Comparison of ENCODE assay signal across 1 cellular context in the genomic region with DNA sequence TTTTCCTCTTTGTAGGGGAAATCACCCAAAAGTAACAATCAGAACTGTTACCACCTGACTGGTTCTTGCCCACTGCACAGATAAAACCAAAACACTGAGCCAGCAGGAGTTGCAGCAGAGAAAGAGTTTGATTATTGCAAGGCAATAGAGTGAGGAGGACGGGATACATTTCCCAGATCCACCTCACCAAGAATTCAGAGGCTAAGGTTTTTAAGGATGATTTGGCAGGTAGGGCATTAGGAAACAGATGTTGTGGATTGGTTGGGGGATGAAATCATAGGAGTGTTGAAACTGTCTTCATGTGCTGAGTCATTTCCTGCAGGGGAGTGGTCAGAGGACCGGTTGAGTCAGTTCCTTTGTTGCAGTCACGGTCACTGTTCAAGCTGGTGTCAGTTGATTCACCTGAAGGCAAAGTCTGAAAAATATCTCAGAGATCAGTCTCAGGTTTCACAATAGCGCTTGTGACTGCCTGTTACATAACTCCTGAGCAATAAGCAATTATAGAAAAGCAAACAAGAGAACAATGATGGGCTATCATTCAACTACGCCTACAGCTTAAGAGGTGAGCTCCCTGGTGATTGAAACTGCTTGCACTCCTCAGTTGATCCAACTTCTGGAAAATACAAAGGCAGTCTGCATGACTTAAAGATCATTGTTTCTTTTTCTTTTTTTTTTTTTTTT.
TF ChIP-seq lines count a peak whose summit lies in the region.

No MANE protein-coding gene starts in this region.

TF ChIP-seq in K562, 482 proteins besides CTCF, POLR2A, EP300 and RAD21 (continued from another document and continues in another):
- TF ChIP-seq, protein P1, sequence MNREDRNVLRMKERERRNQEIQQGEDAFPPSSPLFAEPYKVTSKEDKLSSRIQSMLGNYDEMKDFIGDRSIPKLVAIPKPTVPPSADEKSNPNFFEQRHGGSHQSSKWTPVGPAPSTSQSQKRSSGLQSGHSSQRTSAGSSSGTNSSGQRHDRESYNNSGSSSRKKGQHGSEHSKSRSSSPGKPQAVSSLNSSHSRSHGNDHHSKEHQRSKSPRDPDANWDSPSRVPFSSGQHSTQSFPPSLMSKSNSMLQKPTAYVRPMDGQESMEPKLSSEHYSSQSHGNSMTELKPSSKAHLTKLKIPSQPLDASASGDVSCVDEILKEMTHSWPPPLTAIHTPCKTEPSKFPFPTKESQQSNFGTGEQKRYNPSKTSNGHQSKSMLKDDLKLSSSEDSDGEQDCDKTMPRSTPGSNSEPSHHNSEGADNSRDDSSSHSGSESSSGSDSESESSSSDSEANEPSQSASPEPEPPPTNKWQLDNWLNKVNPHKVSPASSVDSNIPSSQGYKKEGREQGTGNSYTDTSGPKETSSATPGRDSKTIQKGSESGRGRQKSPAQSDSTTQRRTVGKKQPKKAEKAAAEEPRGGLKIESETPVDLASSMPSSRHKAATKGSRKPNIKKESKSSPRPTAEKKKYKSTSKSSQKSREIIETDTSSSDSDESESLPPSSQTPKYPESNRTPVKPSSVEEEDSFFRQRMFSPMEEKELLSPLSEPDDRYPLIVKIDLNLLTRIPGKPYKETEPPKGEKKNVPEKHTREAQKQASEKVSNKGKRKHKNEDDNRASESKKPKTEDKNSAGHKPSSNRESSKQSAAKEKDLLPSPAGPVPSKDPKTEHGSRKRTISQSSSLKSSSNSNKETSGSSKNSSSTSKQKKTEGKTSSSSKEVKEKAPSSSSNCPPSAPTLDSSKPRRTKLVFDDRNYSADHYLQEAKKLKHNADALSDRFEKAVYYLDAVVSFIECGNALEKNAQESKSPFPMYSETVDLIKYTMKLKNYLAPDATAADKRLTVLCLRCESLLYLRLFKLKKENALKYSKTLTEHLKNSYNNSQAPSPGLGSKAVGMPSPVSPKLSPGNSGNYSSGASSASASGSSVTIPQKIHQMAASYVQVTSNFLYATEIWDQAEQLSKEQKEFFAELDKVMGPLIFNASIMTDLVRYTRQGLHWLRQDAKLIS (CRISPR knock-in tag; IDR thresholded peaks at IDR 0.05): no peak
- TF ChIP-seq GTF2E2 (tag; IDR thresholded peaks at IDR 0.05) (no peak), ZNF431 (CRISPR knock-in tag; IDR thresholded peaks at IDR 0.05) (no peak; the same call in 1 of the 2 replicates), SNAPC5 (CRISPR knock-in tag; IDR thresholded peaks at IDR 0.05) (no peak), KDM4B (IDR thresholded peaks at IDR 0.05; ENCODE audit: borderline replicate concordance in 2 of 2, low read depth in 1 of 2) (no peak), ZNF175 (CRISPR knock-in tag; IDR thresholded peaks at IDR 0.05; ENCODE audit: low read depth) (peak; percentile 86), SAFB (IDR thresholded peaks at IDR 0.05; ENCODE audit: borderline replicate concordance, low read depth, low read length) (no peak), TBP (optimal IDR thresholded peaks at IDR 0.05; ENCODE audit: low read depth, low read length) (no peak), RBM34 (IDR thresholded peaks at IDR 0.05; ENCODE audit: borderline replicate concordance, insufficient read depth, low read length) (no peak), CBX5 (IDR thresholded peaks at IDR 0.05; ENCODE audit: borderline replicate concordance, low read depth) (peak; percentile 95), JUN (IDR thresholded peaks at IDR 0.05; ENCODE audit: borderline replicate concordance, low read depth, low read length) (peak; percentile 98), JUN (CRISPR knock-in tag; IDR thresholded peaks at IDR 0.05; ENCODE audit: borderline replicate concordance) (peak; percentile 89; the same call in 1 of the 2 replicates), KLF1 (tag; IDR thresholded peaks at IDR 0.05) (no peak), CBFA2T3 (IDR thresholded peaks at IDR 0.05) (peak; percentile 93), GTF2F1 (IDR thresholded peaks at IDR 0.05; ENCODE audit: low read depth, low read length) (no peak), ZHX1 (conservative IDR thresholded peaks at IDR 0.05; ENCODE audit: low read length) (no peak), CC2D1A (IDR thresholded peaks at IDR 0.05) (peak; percentile 87), SMARCA5 (IDR thresholded peaks at IDR 0.05) (no peak), MECOM (CRISPR knock-in tag; IDR thresholded peaks at IDR 0.05) (no peak), ZNF253 (CRISPR knock-in tag; conservative IDR thresholded peaks at IDR 0.05) (no peak), HNRNPLL (IDR thresholded peaks at IDR 0.05; ENCODE audit: low read depth, low read length, poor library complexity, severe bottlenecking) (no peak), MTF1 (CRISPR knock-in tag; IDR thresholded peaks at IDR 0.05; ENCODE audit: borderline replicate concordance) (no peak), HMGN3 (IDR thresholded peaks at IDR 0.05; ENCODE audit: borderline replicate concordance, extremely low read depth, insufficient read length, low read depth, low read length) (peak; percentile 68), ZFP1 (CRISPR knock-in tag; IDR thresholded peaks at IDR 0.05) (no peak), RERE (CRISPR knock-in tag; IDR thresholded peaks at IDR 0.05; ENCODE audit: borderline replicate concordance) (no peak), FOXA3 (CRISPR knock-in tag; conservative IDR thresholded peaks at IDR 0.05 in 1 of 2, IDR thresholded peaks at IDR 0.05 in 1 of 2) (peak; percentile 96 to 97), NR2C2 (CRISPR knock-in tag; IDR thresholded peaks at IDR 0.05) (no peak), NR2C2 (tag; IDR thresholded peaks at IDR 0.05) (peak; percentile 19; the same call in 1 of the 2 replicates), RBM25 (IDR thresholded peaks at IDR 0.05; ENCODE audit: low read depth, low read length, severe bottlenecking) (no peak), BRF1 (IDR thresholded peaks at IDR 0.05; ENCODE audit: borderline replicate concordance, extremely low read depth, insufficient read length) (no peak), E4F1 (CRISPR knock-in tag; IDR thresholded peaks at IDR 0.05; ENCODE audit: borderline replicate concordance) (no peak), U2AF2 (optimal IDR thresholded peaks at IDR 0.05; ENCODE audit: low read depth, low read length) (no peak), NUFIP1 (IDR thresholded peaks at IDR 0.05; ENCODE audit: partially characterized antibody) (no peak), ZNF23 (CRISPR knock-in tag; IDR thresholded peaks at IDR 0.05) (no peak), MYNN (IDR thresholded peaks at IDR 0.05) (0 out of 2 replicates have a peak, but pooled peaks have one; percentile 23), MYNN (CRISPR knock-in tag; IDR thresholded peaks at IDR 0.05) (no peak), RBM17 (IDR thresholded peaks at IDR 0.05; ENCODE audit: borderline replicate concordance, low read depth, low read length) (no peak), CREBBP (IDR thresholded peaks at IDR 0.05; ENCODE audit: low read depth, low read length) (no peak), FOXM1 (IDR thresholded peaks at IDR 0.05; ENCODE audit: low read depth) (peak; percentile 89), FOXM1 (CRISPR knock-in tag; IDR thresholded peaks at IDR 0.05; ENCODE audit: low read depth) (no peak), ZNF41 (CRISPR knock-in tag; conservative IDR thresholded peaks at IDR 0.05) (no peak), ZNF232 (CRISPR knock-in tag; IDR thresholded peaks at IDR 0.05) (no peak), RBM22 (IDR thresholded peaks at IDR 0.05; ENCODE audit: low read depth, low read length, poor library complexity, severe bottlenecking) (no peak)
- TF ChIP-seq, protein P2, sequence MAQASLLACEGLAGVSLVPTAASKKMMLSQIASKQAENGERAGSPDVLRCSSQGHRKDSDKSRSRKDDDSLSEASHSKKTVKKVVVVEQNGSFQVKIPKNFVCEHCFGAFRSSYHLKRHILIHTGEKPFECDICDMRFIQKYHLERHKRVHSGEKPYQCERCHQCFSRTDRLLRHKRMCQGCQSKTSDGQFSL (CRISPR knock-in tag; IDR thresholded peaks at IDR 0.05): no peak
- TF ChIP-seq, protein P2 (tag; IDR thresholded peaks at IDR 0.05): no peak
- TF ChIP-seq, protein P3, sequence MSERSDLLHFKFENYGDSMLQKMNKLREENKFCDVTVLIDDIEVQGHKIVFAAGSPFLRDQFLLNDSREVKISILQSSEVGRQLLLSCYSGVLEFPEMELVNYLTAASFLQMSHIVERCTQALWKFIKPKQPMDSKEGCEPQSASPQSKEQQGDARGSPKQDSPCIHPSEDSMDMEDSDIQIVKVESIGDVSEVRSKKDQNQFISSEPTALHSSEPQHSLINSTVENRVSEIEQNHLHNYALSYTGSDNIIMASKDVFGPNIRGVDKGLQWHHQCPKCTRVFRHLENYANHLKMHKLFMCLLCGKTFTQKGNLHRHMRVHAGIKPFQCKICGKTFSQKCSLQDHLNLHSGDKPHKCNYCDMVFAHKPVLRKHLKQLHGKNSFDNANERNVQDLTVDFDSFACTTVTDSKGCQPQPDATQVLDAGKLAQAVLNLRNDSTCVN (CRISPR knock-in tag; IDR thresholded peaks at IDR 0.05): no peak
